ENCODE assay signal across 27 cellular contexts in the genomic region with DNA sequence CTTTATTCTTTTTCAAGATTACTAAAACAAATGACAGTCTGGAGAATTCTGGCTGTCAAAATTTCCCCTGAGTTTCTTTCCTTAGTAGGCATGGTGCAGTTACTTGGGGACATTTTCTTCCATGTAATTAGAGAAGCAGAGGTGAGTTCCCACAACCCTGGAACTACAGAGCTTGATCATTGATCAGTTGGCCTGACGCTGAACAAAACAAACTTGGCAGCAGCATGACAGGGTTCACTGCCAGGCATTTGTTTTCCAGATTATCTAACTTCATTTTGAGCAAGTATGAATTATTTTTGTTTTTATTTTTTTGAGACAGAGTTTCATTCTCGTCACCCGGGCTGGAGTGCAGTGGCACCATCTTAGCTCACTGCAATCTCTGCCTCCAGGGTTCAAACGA. TPM values are rescaled to one million over a fixed set of nuclear protein-coding genes. Genes with fewer than 3 reads are reported as not detected.
"Had no signal": no experiment of that assay in that cellular context is flagged by ENCODE, and none has a peak within 500 bp of the region (broad histone marks: within the 10 kb centered on the region; RNA-seq: fewer than 3 reads in every experiment).

No MANE protein-coding gene starts in this region.

- H3K4me1 ChIP-seq: heart left ventricle, sigmoid colon, spleen, suprapubic skin, tibial nerve, vagina had no signal

- FAIRE-seq: islet of Langerhans, kidney, small intestine had no signal

- ATAC-seq: heart left ventricle; left colon; left ventricle myocardium superior; naive thymus-derived CD8-positive, alpha-beta T cell; right cardiac atrium; stimulated activated effector memory CD8-positive, alpha-beta T cell treated with anti-CD3 and anti-CD28 coated beads, Interleukin-12 subunit alpha, Interleukin-12 subunit beta, amount 100 ng/mL, for 72 hours had no signal

- DNase-seq: heart left ventricle; hypothalamus; immature natural killer cell; kidney; left colon; left ventricle myocardium superior; lower lobe of right lung; mammary epithelial cell; mesenchymal stem cell; naive thymus-derived CD8-positive, alpha-beta T cell; nucleus accumbens; retina; right cardiac atrium; sigmoid colon; small intestine; spleen; stimulated activated CD4-positive, alpha-beta T cell treated with anti-CD3 and anti-CD28 coated beads, Interleukin-4, amount 100 ng/mL, for 24 hours; stimulated activated naive CD4-positive, alpha-beta T cell; upper lobe of left lung had no signal

- H3K27me3 ChIP-seq: sigmoid colon, suprapubic skin, tibial nerve, upper lobe of left lung, vagina had no signal

- H3K9me3 ChIP-seq: heart left ventricle, lower lobe of right lung, sigmoid colon, spleen, suprapubic skin, thoracic aorta, tibial nerve, upper lobe of left lung, vagina had no signal

- H3K4me3 ChIP-seq: heart left ventricle, lower lobe of right lung, sigmoid colon, spleen, suprapubic skin, thoracic aorta, tibial nerve, upper lobe of left lung, vagina had no signal

- H3K27ac ChIP-seq: heart left ventricle, sigmoid colon, spleen, suprapubic skin, thoracic aorta, tibial nerve, vagina had no signal

- H3K36me3 ChIP-seq: heart left ventricle, lower lobe of right lung, sigmoid colon, spleen, suprapubic skin, thoracic aorta, tibial nerve, upper lobe of left lung, vagina had no signal

RNA-seq across cellular contexts. Expression of gene IYD, which starts 22.6 kb away (rescaled TPM):
- total RNA-seq: left ventricle myocardium superior; naive thymus-derived CD8-positive, alpha-beta T cell; neural crest cell; osteoblast; right cardiac atrium; spleen; vagina had no signal
- polyA plus RNA-seq: heart left ventricle; immature natural killer cell; mammary epithelial cell; naive thymus-derived CD8-positive, alpha-beta T cell; right cardiac atrium; spleen had no signal
